ENCODE assay signal across 20 cellular contexts in the genomic region with DNA sequence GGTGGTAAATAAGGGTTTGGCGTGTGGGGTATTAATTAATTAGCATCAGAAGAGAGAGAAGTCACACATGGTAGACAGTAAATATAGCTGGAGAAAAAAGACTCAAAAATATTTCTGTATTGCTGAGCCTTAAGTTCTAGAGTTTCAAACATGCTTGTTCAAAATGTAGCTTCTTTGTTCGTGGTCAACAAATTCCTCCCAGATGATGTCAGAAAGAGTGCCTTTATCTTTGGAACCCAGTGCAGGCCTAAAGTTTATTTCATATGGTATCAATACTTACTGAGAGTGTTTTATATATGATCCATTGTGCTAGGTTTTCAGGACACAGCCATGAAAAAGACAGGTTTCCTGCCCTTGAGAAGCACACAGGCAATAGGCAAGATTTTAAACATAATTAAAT. TPM values are rescaled to one million over a fixed set of nuclear protein-coding genes. Genes with fewer than 3 reads are reported as not detected.
DNase-seq lines count a peak whose midpoint lies in the region; ATAC-seq and TF ChIP-seq lines count a peak whose summit lies in the region.
"Had no signal": no experiment of that assay in that cellular context is flagged by ENCODE, and none has a peak within 500 bp of the region (broad histone marks: within the 10 kb centered on the region; RNA-seq: fewer than 3 reads in every experiment).

No MANE protein-coding gene starts in this region.

- no peaks in the 10 kb centered on the region for H4K20me1 ChIP-seq in fibroblast of lung (ENCODE audit: control insufficient read depth, extremely low read depth, insufficient read depth, low read length)

- no peak for ATAC-seq in HG03571 (IDR thresholded peaks at IDR 0.05; ENCODE audit: unreplicated experiment)
- ATAC-seq: right lobe of liver; stimulated activated effector memory CD8-positive, alpha-beta T cell treated with anti-CD3 and anti-CD28 coated beads, Interleukin-12 subunit alpha, Interleukin-12 subunit beta, amount 100 ng/mL, for 72 hours had no signal

- H3K36me3 ChIP-seq in fibroblast of lung (ENCODE audit: control insufficient read depth, insufficient read depth, low read length), result no peaks in the 10 kb centered on the region
- no peaks in the 10 kb centered on the region for H3K36me3 ChIP-seq in spleen
- H3K36me3 ChIP-seq: BE2C, neural progenitor cell, right lobe of liver, transverse colon, WERI-Rb-1 had no signal

- no peak overlapping the region for H2AFZ ChIP-seq in fibroblast of lung (ENCODE audit: low read length)
- H2AFZ ChIP-seq: neural progenitor cell had no signal

- no peak overlapping the region for H3K4me2 ChIP-seq in fibroblast of lung (ENCODE audit: extremely low read depth, insufficient read depth, low read length)
- H3K4me2 ChIP-seq: KMS-11, neural progenitor cell had no signal

- peaks cover 47% of the 10 kb centered on the region for H3K4me1 Mint-ChIP-seq in osteocyte (ENCODE audit: unreplicated experiment)
- peaks cover 3% of the 10 kb centered on the region for H3K4me1 Mint-ChIP-seq in activated T-helper 2 cell treated with anti-CD3 and anti-CD28 coated beads, Interferon-gamma antibody, Interleukin-2, Interleukin-4, amounts not matched to agents 10 μg/mL and 5 μg/mL and 100 μg/mL, durations not matched to agents 14 hours and 24 hours and 36 hours (ENCODE audit: low read depth)
- H3K4me1 Mint-ChIP-seq: stimulated activated effector memory CD8-positive, alpha-beta T cell treated with anti-CD3 and anti-CD28 coated beads, Interleukin-12 subunit alpha, Interleukin-12 subunit beta, amount 100 ng/mL, for 72 hours had no signal

- no peaks in the 10 kb centered on the region for H3K9me3 Mint-ChIP-seq in osteocyte (ENCODE audit: unreplicated experiment)
- H3K9me3 Mint-ChIP-seq in activated T-helper 2 cell treated with anti-CD3 and anti-CD28 coated beads, Interferon-gamma antibody, Interleukin-2, Interleukin-4, amounts not matched to agents 10 μg/mL and 5 μg/mL and 100 μg/mL, durations not matched to agents 14 hours and 24 hours and 36 hours, result no peaks in the 10 kb centered on the region
- H3K9me3 Mint-ChIP-seq: brain; stimulated activated effector memory CD8-positive, alpha-beta T cell treated with anti-CD3 and anti-CD28 coated beads, Interleukin-12 subunit alpha, Interleukin-12 subunit beta, amount 100 ng/mL, for 72 hours had no signal

- H3K27ac Mint-ChIP-seq in osteocyte (ENCODE audit: unreplicated experiment), result peak overlapping the region; percentile 72
- H3K27ac Mint-ChIP-seq in activated T-helper 2 cell treated with anti-CD3 and anti-CD28 coated beads, Interferon-gamma antibody, Interleukin-2, Interleukin-4, amounts not matched to agents 10 μg/mL and 5 μg/mL and 100 μg/mL, durations not matched to agents 14 hours and 24 hours and 36 hours, result no peak overlapping the region
- H3K27ac Mint-ChIP-seq: neural progenitor cell; stimulated activated effector memory CD8-positive, alpha-beta T cell treated with anti-CD3 and anti-CD28 coated beads, Interleukin-12 subunit alpha, Interleukin-12 subunit beta, amount 100 ng/mL, for 72 hours had no signal

- no peak overlapping the region for H3K27ac ChIP-seq in fibroblast of lung (ENCODE audit: insufficient read depth, low read length)
- H3K27ac ChIP-seq in spleen, result no peak overlapping the region
- H3K27ac ChIP-seq: KMS-11, neural progenitor cell, right lobe of liver, transverse colon, WERI-Rb-1 had no signal

- H3K27me3 ChIP-seq in fibroblast of lung (ENCODE audit: control insufficient read depth, insufficient read depth, low read length), result no peaks in the 10 kb centered on the region
- peaks cover 0 to 5% (median 0%) of the 10 kb centered on the region in 7 donors for H3K27me3 ChIP-seq in spleen (replicated peaks in 1 of 7)
- H3K27me3 ChIP-seq: BE2C, neural progenitor cell, right lobe of liver, transverse colon had no signal

- H3K9me3 ChIP-seq in fibroblast of lung (ENCODE audit: control insufficient read depth, insufficient read depth, low read depth, low read length) (no peaks in the 10 kb centered on the region), spleen (no peaks in the 10 kb centered on the region)
- H3K9me3 ChIP-seq: BE2C, right lobe of liver, transverse colon had no signal

- H3K79me2 ChIP-seq in fibroblast of lung (ENCODE audit: control insufficient read depth, insufficient read depth, low read length), result no peaks in the 10 kb centered on the region

- no peak overlapping the region for H3K9ac ChIP-seq in fibroblast of lung (ENCODE audit: insufficient read depth, low read length)
- H3K9ac ChIP-seq: KMS-11, neural progenitor cell had no signal

- intact Hi-C loops in spleen (cut with DNase I; ENCODE audit: low total_unique reads), result no loop called here
- intact Hi-C loops in activated T-helper 2 cell treated with anti-CD3 and anti-CD28 coated beads, Interferon-gamma antibody, Interleukin-2, Interleukin-4, amounts not matched to agents 10 μg/mL and 5 μg/mL and 100 μg/mL, durations not matched to agents 14 hours and 24 hours and 36 hours (cut with micrococcal nuclease), result no loop called here

- H3K4me3 ChIP-seq in fibroblast of lung (replicated peaks in 1 of 4; ENCODE audit: control extremely low read depth in 1 of 4, insufficient read depth in 1 of 4, low read depth in 3 of 4, low read length in 4 of 4), result no peak overlapping the region
- H3K4me3 ChIP-seq in spleen, result no peak overlapping the region
- H3K4me3 ChIP-seq: neural progenitor cell, right lobe of liver, transverse colon had no signal

- 85 to 95% (median 93%) methylated on average over 2 of the region's 2 CpGs for WGBS in spleen, 5 donors

- in situ Hi-C loops in SK-MEL-5 (cut with HindIII; ENCODE audit: low pct_unique_long_range_greater_than_20kb, low sequenced_read_pairs), result no loop called here

- H3K4me1 ChIP-seq in fibroblast of lung (ENCODE audit: control insufficient read depth, extremely low read depth, insufficient read depth, low read length) (peaks cover 3% of the 10 kb centered on the region), spleen (peaks cover 8 to 38% (median 20%) of the 10 kb centered on the region in 6 donors)
- H3K4me1 ChIP-seq: BE2C, neural progenitor cell, right lobe of liver had no signal

- no peaks in the 10 kb centered on the region for H3K27me3 Mint-ChIP-seq in osteocyte (ENCODE audit: unreplicated experiment)
- peaks cover 25% of the 10 kb centered on the region for H3K27me3 Mint-ChIP-seq in activated T-helper 2 cell treated with anti-CD3 and anti-CD28 coated beads, Interferon-gamma antibody, Interleukin-2, Interleukin-4, amounts not matched to agents 10 μg/mL and 5 μg/mL and 100 μg/mL, durations not matched to agents 14 hours and 24 hours and 36 hours (ENCODE audit: low read depth)
- H3K27me3 Mint-ChIP-seq: brain had no signal

- no peak overlapping the region for H3K4me3 Mint-ChIP-seq in osteocyte (ENCODE audit: unreplicated experiment)
- no peak overlapping the region for H3K4me3 Mint-ChIP-seq in activated T-helper 2 cell treated with anti-CD3 and anti-CD28 coated beads, Interferon-gamma antibody, Interleukin-2, Interleukin-4, amounts not matched to agents 10 μg/mL and 5 μg/mL and 100 μg/mL, durations not matched to agents 14 hours and 24 hours and 36 hours (ENCODE audit: low read depth)
- H3K4me3 Mint-ChIP-seq: brain; neural progenitor cell; stimulated activated effector memory CD8-positive, alpha-beta T cell treated with anti-CD3 and anti-CD28 coated beads, Interleukin-12 subunit alpha, Interleukin-12 subunit beta, amount 100 ng/mL, for 72 hours had no signal

- peak; percentile 47 for DNase-seq in GM03348 (ENCODE audit: low spot score)
- DNase-seq in SK-MEL-5 (ENCODE audit: low read depth, low spot score), result peak; percentile 3
- DNase-seq in fibroblast of lung (ENCODE audit: low read depth in 2 of 2), result peak; percentile 49 to 82
- DNase-seq in osteocyte (ENCODE audit: extremely low spot score, unreplicated experiment), result no peak
- no peak for DNase-seq in activated naive CD4-positive, alpha-beta T cell treated with anti-CD3 and anti-CD28 coated beads, Interleukin-2, amount 50 U/mL, for 16 hours
- no peak for DNase-seq in spleen
- DNase-seq in activated T-helper 2 cell treated with anti-CD3 and anti-CD28 coated beads, Interferon-gamma antibody, Interleukin-2, Interleukin-4, amounts not matched to agents 10 μg/mL and 5 μg/mL and 100 μg/mL, durations not matched to agents 14 hours and 24 hours and 36 hours (ENCODE audit: low spot score), result no peak
- DNase-seq: activated gamma-delta T cell, BE2C, mammary epithelial cell, NCI-H1417 treated with DMSO at 0.1 percent for 48 hours, OCI-M1, right lobe of liver, transverse colon, WERI-Rb-1 had no signal

- H3K36me3 Mint-ChIP-seq in osteocyte (ENCODE audit: unreplicated experiment), result peaks cover 2% of the 10 kb centered on the region
- no peaks in the 10 kb centered on the region for H3K36me3 Mint-ChIP-seq in activated T-helper 2 cell treated with anti-CD3 and anti-CD28 coated beads, Interferon-gamma antibody, Interleukin-2, Interleukin-4, amounts not matched to agents 10 μg/mL and 5 μg/mL and 100 μg/mL, durations not matched to agents 14 hours and 24 hours and 36 hours (ENCODE audit: low read depth)
- H3K36me3 Mint-ChIP-seq: brain; neural progenitor cell; stimulated activated effector memory CD8-positive, alpha-beta T cell treated with anti-CD3 and anti-CD28 coated beads, Interleukin-12 subunit alpha, Interleukin-12 subunit beta, amount 100 ng/mL, for 72 hours had no signal

- no peak for TF ChIP-seq POLR2A in spleen (IDR thresholded peaks at IDR 0.05)

- TF ChIP-seq CTCF in fibroblast of lung (conservative IDR thresholded peaks at IDR 0.05 in 1 of 2, IDR thresholded peaks at IDR 0.05 in 1 of 2; ENCODE audit: low read depth in 1 of 2, low read length in 2 of 2) (no peak), osteocyte (IDR thresholded peaks at IDR 0.05) (no peak), spleen (IDR thresholded peaks at IDR 0.05 in 8 of 11, conservative IDR thresholded peaks at IDR 0.05 in 3 of 11) (no peak)

RNA-seq across cellular contexts. Expression of a gene that starts 18.3 kb away (rescaled TPM):
- total RNA-seq in SK-MEL-5 (2014; rRNA removed; shearing (Covaris generic)), result 50.7 and 55.4 TPM in 2 replicates
- 33.0 and 34.1 TPM in 2 replicates for polyA plus RNA-seq in SK-MEL-5 (2015; cell fraction: cytosol; rRNA removed)
- 11.0 and 15.6 TPM in 2 replicates for polyA plus RNA-seq in SK-MEL-5 (2015; cell fraction: nucleus; rRNA removed)
- total RNA-seq in fibroblast of lung, result 81.7 and 103 TPM in 2 replicates
- polyA plus RNA-seq in fibroblast of lung, result 115 and 121 TPM in 2 replicates
- polyA plus RNA-seq in fibroblast of lung (2012), result 112 and 129 TPM in 2 replicates
- 6.3 and 8.8 TPM in 2 replicates for polyA minus RNA-seq in fibroblast of lung (ENCODE audit: low replicate concordance)
- total RNA-seq in osteocyte, result 868 and 890 TPM in 2 replicates
- total RNA-seq in spleen, result 100 to 1,000 TPM in 3 of 7 donors, 10 to 100 TPM in 4; 56.2 to 119 (median 83.1) TPM
- 10 to 100 TPM; 43.4 to 65.1 (median 49.5) TPM for polyA plus RNA-seq in spleen
- total RNA-seq in activated T-helper 2 cell treated with anti-CD3 and anti-CD28 coated beads, Interferon-gamma antibody, Interleukin-2, Interleukin-4, amounts not matched to agents 10 μg/mL and 5 μg/mL and 100 μg/mL, durations not matched to agents 14 hours and 24 hours and 36 hours, result 0.28 and 0.34 TPM in 2 replicates

Comparison
In these comparisons a context has a peak if more than half of its experiments do, and no peak if none do; other contexts are left out.
1. DNase-seq: peak in GM03348 (single experiment), SK-MEL-5 (single experiment) and fibroblast of lung (2 of 2); none in osteocyte (single experiment), activated naive CD4-positive, alpha-beta T cell treated with anti-CD3 and anti-CD28 coated beads, Interleukin-2, amount 50 U/mL, for 16 hours (single experiment), spleen (single experiment) and activated T-helper 2 cell treated with anti-CD3 and anti-CD28 coated beads, Interferon-gamma antibody, Interleukin-2, Interleukin-4, amounts not matched to agents 10 μg/mL and 5 μg/mL and 100 μg/mL, durations not matched to agents 14 hours and 24 hours and 36 hours (single experiment).
2. RNA of a gene that starts 18.3 kb away (total RNA-seq): 868 to 890 TPM in osteocyte, 81.7 to 103 TPM in fibroblast of lung, 56.2 to 119 TPM in spleen and 50.7 to 55.4 TPM in SK-MEL-5; 0.28 to 0.34 TPM in activated T-helper 2 cell treated with anti-CD3 and anti-CD28 coated beads, Interferon-gamma antibody, Interleukin-2, Interleukin-4, amounts not matched to agents 10 μg/mL and 5 μg/mL and 100 μg/mL, durations not matched to agents 14 hours and 24 hours and 36 hours; every median in the first group is over 10 times any median in the second.